8 cellular contexts compared by ENCODE assay signal in the genomic region with DNA sequence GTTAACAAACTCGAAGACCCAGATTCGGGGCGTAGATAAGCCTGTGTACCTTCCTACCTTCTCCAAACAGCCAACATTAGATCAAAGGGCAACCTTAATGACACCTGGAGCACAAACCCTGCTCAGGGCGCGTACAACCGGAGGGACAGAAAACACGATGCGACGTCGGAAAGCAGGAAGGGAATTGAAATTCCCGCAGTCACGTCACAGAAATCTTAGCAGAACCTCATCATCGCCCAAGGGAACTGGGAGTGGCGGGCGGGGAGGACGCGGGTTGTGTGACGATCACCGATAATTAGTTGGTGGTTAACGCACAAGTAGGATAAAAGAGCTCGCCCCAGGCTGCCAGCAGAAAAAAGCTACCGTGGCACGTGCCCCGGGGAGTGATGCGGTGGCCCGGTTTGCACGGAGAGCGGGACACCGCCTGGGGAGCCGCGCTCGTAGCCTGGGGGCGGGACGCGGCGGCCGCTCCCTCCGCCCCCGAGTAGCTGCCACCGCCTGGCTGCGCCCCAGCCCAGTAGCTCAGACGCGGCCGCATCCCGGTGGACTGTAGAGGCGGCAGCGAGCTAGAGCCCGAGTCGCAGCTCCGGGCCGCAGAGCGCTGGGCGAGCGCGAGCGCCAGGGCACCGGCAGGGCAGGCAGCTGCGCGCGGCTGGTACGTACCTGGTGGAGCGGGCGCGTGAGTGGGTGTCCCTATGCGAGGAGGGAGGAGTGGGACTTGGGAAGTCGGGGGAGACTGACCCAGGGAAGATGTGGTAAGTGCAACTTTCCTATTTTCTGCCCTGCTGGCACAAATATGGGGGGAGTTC. TPM values are rescaled to one million over a fixed set of nuclear protein-coding genes. Genes with fewer than 3 reads are reported as not detected.
A peak's percentile ranks its signal among the peaks of the same experiment; 100 is the strongest.
DNase-seq lines count a peak whose midpoint lies in the region; ATAC-seq lines count a peak whose summit lies in the region.

A gene with protein sequence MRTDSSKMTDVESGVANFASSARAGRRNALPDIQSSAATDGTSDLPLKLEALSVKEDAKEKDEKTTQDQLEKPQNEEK (plus strand): TSS at position 525 of the 809 bp plus-strand sequence. CDS start 107,390 bp downstream, outside the sequence.

- H3K36me3 Mint-ChIP-seq in activated T-cell treated with anti-CD3 and anti-CD28 coated beads, Interleukin-2, amount 50 U/mL, for 72 hours (ENCODE audit: insufficient read depth in 2 of 2), result no peaks in the 10 kb centered on the region

- peak within 1 kb of the TSS; percentile 10 for H3K27ac ChIP-seq in substantia nigra (ENCODE audit: low read depth, low read length, poor library complexity, severe bottlenecking)

- peaks cover 10% of the 10 kb centered on the region for H3K4me1 Mint-ChIP-seq in activated T-cell treated with anti-CD3 and anti-CD28 coated beads, Interleukin-2, amount 50 U/mL, for 72 hours (ENCODE audit: low read depth)

- H3K27me3 Mint-ChIP-seq in activated T-cell treated with anti-CD3 and anti-CD28 coated beads, Interleukin-2, amount 50 U/mL, for 72 hours (ENCODE audit: low read depth), result peaks cover 47% of the 10 kb centered on the region

- no peaks in the 10 kb centered on the region for H3K9me3 Mint-ChIP-seq in activated T-cell treated with anti-CD3 and anti-CD28 coated beads, Interleukin-2, amount 50 U/mL, for 72 hours

- peak within 1 kb of the TSS; percentile 86 to 95 for H3K4me3 Mint-ChIP-seq in activated T-cell treated with anti-CD3 and anti-CD28 coated beads, Interleukin-2, amount 50 U/mL, for 72 hours

- no peak within 1 kb of the TSS for H3K27ac Mint-ChIP-seq in activated T-cell treated with anti-CD3 and anti-CD28 coated beads, Interleukin-2, amount 50 U/mL, for 72 hours

- DNase-seq in DMS 273 (lab: John Stamatoyannopoulos, UW; ENCODE audit: unreplicated experiment) (peak; percentile 89), HS-5 (ENCODE audit: low read depth) (peak; percentile 29), NOMO-1 (lab: John Stamatoyannopoulos, UW; ENCODE audit: unreplicated experiment in 2 of 2) (peak; percentile 62 to 83), fibroblast of peridontal ligament (ENCODE audit: extremely low read depth) (peak; percentile 55), myocyte (ENCODE audit: low read depth) (peak; percentile 77), substantia nigra (lab: John Stamatoyannopoulos, UW) (peak in 43 of 49 donors; percentile 8 to 89 (median 49))
- DNase-seq in activated T-cell treated with anti-CD3 and anti-CD28 coated beads, Interleukin-2, amount 50 U/mL, for 72 hours, result peak; percentile 66 to 70

- ATAC-seq in GM21447 (IDR thresholded peaks at IDR 0.05; ENCODE audit: unreplicated experiment), result peak; percentile 86
- peak; percentile 96 to 98 for ATAC-seq in activated T-cell treated with anti-CD3 and anti-CD28 coated beads, Interleukin-2, amount 50 U/mL, for 72 hours (replicated peaks in 1 of 2)

RNA-seq across cellular contexts. Expression of the gene that starts here (rescaled TPM):
- total RNA-seq in activated T-cell treated with anti-CD3 and anti-CD28 coated beads, Interleukin-2, amount 50 U/mL, for 72 hours, result 1 to 10 TPM in 1 of 2 donors, under 1 TPM in 1; 0.79 to 2.0 TPM
- 1.4 and 1.8 TPM in 2 replicates for total RNA-seq in myocyte
- 0.13 TPM for polyA plus RNA-seq in myocyte (2012)

Comparison
In these comparisons a context has a peak if more than half of its experiments do, and no peak if none do; other contexts are left out.
1. Peak in every context shown above with its lines: DNase-seq, ATAC-seq and H3K27ac ChIP-seq.
2. DNase-seq: peak in every context shown above with its lines; median percentile 89 in DMS 273; 77 in myocyte; 72 in NOMO-1; 68 in activated T-cell treated with anti-CD3 and anti-CD28 coated beads, Interleukin-2, amount 50 U/mL, for 72 hours; 55 in fibroblast of peridontal ligament; 49 in substantia nigra; 29 in HS-5.